3 cellular contexts compared by ENCODE assay signal in the genomic region with DNA sequence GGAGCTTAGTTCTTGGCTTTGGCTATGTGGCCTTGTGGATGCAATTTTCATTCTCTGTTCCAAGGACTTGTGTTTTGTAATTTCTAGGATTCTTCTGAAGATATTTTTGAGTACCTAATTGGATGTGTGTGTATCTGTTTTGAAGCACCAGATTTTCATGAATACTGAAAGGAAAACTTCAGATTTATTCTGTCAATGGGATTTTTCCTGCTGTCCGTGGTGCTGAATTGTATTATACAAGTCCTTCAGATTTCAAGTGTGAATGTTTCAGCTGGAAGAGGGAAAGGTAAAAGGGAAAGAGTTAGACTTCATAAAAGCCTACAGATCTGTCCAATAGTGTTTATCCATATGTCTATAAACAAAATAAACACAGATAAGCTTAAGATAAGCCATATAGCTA.
TF ChIP-seq lines count a peak whose summit lies in the region.

No MANE protein-coding gene starts in this region.

TF ChIP-seq in GM23338, 12 proteins besides CTCF, POLR2A, EP300 and RAD21:
- TF ChIP-seq NANOG (IDR thresholded peaks at IDR 0.05; ENCODE audit: borderline replicate concordance) = no peak
- TF ChIP-seq, protein P1, sequence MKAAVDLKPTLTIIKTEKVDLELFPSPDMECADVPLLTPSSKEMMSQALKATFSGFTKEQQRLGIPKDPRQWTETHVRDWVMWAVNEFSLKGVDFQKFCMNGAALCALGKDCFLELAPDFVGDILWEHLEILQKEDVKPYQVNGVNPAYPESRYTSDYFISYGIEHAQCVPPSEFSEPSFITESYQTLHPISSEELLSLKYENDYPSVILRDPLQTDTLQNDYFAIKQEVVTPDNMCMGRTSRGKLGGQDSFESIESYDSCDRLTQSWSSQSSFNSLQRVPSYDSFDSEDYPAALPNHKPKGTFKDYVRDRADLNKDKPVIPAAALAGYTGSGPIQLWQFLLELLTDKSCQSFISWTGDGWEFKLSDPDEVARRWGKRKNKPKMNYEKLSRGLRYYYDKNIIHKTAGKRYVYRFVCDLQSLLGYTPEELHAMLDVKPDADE (IDR thresholded peaks at IDR 0.05) = no peak
- TF ChIP-seq, protein P2, sequence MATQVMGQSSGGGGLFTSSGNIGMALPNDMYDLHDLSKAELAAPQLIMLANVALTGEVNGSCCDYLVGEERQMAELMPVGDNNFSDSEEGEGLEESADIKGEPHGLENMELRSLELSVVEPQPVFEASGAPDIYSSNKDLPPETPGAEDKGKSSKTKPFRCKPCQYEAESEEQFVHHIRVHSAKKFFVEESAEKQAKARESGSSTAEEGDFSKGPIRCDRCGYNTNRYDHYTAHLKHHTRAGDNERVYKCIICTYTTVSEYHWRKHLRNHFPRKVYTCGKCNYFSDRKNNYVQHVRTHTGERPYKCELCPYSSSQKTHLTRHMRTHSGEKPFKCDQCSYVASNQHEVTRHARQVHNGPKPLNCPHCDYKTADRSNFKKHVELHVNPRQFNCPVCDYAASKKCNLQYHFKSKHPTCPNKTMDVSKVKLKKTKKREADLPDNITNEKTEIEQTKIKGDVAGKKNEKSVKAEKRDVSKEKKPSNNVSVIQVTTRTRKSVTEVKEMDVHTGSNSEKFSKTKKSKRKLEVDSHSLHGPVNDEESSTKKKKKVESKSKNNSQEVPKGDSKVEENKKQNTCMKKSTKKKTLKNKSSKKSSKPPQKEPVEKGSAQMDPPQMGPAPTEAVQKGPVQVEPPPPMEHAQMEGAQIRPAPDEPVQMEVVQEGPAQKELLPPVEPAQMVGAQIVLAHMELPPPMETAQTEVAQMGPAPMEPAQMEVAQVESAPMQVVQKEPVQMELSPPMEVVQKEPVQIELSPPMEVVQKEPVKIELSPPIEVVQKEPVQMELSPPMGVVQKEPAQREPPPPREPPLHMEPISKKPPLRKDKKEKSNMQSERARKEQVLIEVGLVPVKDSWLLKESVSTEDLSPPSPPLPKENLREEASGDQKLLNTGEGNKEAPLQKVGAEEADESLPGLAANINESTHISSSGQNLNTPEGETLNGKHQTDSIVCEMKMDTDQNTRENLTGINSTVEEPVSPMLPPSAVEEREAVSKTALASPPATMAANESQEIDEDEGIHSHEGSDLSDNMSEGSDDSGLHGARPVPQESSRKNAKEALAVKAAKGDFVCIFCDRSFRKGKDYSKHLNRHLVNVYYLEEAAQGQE (IDR thresholded peaks at IDR 0.05; ENCODE audit: unreplicated experiment) = peak; percentile 79
- TF ChIP-seq EZH2 (IDR thresholded peaks at IDR 0.05; ENCODE audit: low read depth, unreplicated experiment) = no peak
- TF ChIP-seq STAT1 (IDR thresholded peaks at IDR 0.05; ENCODE audit: unreplicated experiment) = no peak
- TF ChIP-seq JUNB (IDR thresholded peaks at IDR 0.05; ENCODE audit: unreplicated experiment) = no peak
- no peak for TF ChIP-seq EZH2phosphoT487 (IDR thresholded peaks at IDR 0.05; ENCODE audit: unreplicated experiment)

TF ChIP-seq in H1, 55 proteins besides CTCF, POLR2A, EP300 and RAD21:
- TF ChIP-seq FOSL1 (IDR thresholded peaks at IDR 0.05; ENCODE audit: insufficient read depth, low read depth, low read length) (no peak), GTF2F1 (IDR thresholded peaks at IDR 0.05; ENCODE audit: borderline replicate concordance, low read depth, low read length) (no peak), RXRA (IDR thresholded peaks at IDR 0.05; ENCODE audit: insufficient read depth, low read depth, low read length) (no peak), NRF1 (IDR thresholded peaks at IDR 0.05; ENCODE audit: low read depth, low read length) (no peak), KDM4A (IDR thresholded peaks at IDR 0.05; ENCODE audit: low read depth, low read length, severe bottlenecking) (no peak), TAF1 (IDR thresholded peaks at IDR 0.05; ENCODE audit: low read depth, low read length) (no peak), BRCA1 (IDR thresholded peaks at IDR 0.05; ENCODE audit: low read depth, low read length) (no peak), SP2 (IDR thresholded peaks at IDR 0.05; ENCODE audit: low read length) (no peak), TAF7 (optimal IDR thresholded peaks at IDR 0.05; ENCODE audit: borderline replicate concordance, low read depth, low read length) (no peak), CHD2 (IDR thresholded peaks at IDR 0.05; ENCODE audit: low read length) (no peak), SUZ12 (IDR thresholded peaks at IDR 0.05; ENCODE audit: low read length) (no peak), KDM1A (IDR thresholded peaks at IDR 0.05; ENCODE audit: borderline replicate concordance, low read length) (no peak)

TF ChIP-seq in GM12891, 5 proteins besides CTCF, POLR2A, EP300 and RAD21:
- no peak for TF ChIP-seq PAX5 (IDR thresholded peaks at IDR 0.05; ENCODE audit: insufficient read depth, low read length, severe bottlenecking)
- no peak for TF ChIP-seq POLR2AphosphoS5 (IDR thresholded peaks at IDR 0.05; ENCODE audit: low read depth, low read length)
- TF ChIP-seq SPI1 (IDR thresholded peaks at IDR 0.05; ENCODE audit: low read depth, low read length) = no peak
